ENCODE assay signal across 14 cellular contexts in genomic region chr2:166197446-166197845, GRCh38.
DNase-seq lines count a peak whose midpoint lies in the region; ATAC-seq and TF ChIP-seq lines count a peak whose summit lies in the region.
"Had no signal": no experiment of that assay in that cellular context is flagged by ENCODE, and none has a peak within 500 bp of the region (broad histone marks: within the 10 kb centered on the region; RNA-seq: fewer than 3 reads in every experiment).

No MANE protein-coding gene starts in this region.

- H3K79me1 ChIP-seq in mesenchymal stem cell (replicated peaks; ENCODE audit: low read length, poor library complexity, severe bottlenecking) = no peaks in the 10 kb centered on the region

- H3K4me1 ChIP-seq in fibroblast of lung (ENCODE audit: control insufficient read depth, extremely low read depth, insufficient read depth, low read length) (no peaks in the 10 kb centered on the region), mesenchymal stem cell (ENCODE audit: control insufficient read depth, insufficient read depth, low read depth, low read length) (no peaks in the 10 kb centered on the region)

- no peak overlapping the region for H3K4me2 ChIP-seq in fibroblast of lung (ENCODE audit: extremely low read depth, insufficient read depth, low read length)
- no peak overlapping the region for H3K4me2 ChIP-seq in mesenchymal stem cell (ENCODE audit: low read length, poor library complexity, severe bottlenecking)

- H3K4me1 Mint-ChIP-seq in WTC11 = no peaks in the 10 kb centered on the region
- H3K4me1 Mint-ChIP-seq: H9 had no signal

- H3K4me3 Mint-ChIP-seq in WTC11 = no peak overlapping the region
- H3K4me3 Mint-ChIP-seq: H9 had no signal

- no peak overlapping the region for H2AK5ac ChIP-seq in mesenchymal stem cell (ENCODE audit: low read length, severe bottlenecking)

- CTCF ChIA-PET in WTC11 (lab: Charles Lee) = no interaction called here

- H3K9me3 ChIP-seq in fibroblast of lung (ENCODE audit: control insufficient read depth, insufficient read depth, low read depth, low read length) (no peaks in the 10 kb centered on the region), mesenchymal stem cell (ENCODE audit: control insufficient read depth, low read length) (no peaks in the 10 kb centered on the region)

- H3K23ac ChIP-seq in mesenchymal stem cell (ENCODE audit: low read length in 2 of 2) = no peak overlapping the region

- TF ChIP-seq CTCF in WTC11 (IDR thresholded peaks at IDR 0.05) (no peak), fibroblast of lung (conservative IDR thresholded peaks at IDR 0.05 in 1 of 2, IDR thresholded peaks at IDR 0.05 in 1 of 2; ENCODE audit: low read depth in 1 of 2, low read length in 2 of 2) (no peak)

- POLR2A ChIA-PET in WTC11 (lab: Charles Lee) = no interaction called here

- H2BK5ac ChIP-seq in mesenchymal stem cell (ENCODE audit: low read depth, low read length, poor library complexity, severe bottlenecking) = no peak overlapping the region

- H2BK12ac ChIP-seq in mesenchymal stem cell (ENCODE audit: low read length in 2 of 2) = no peak overlapping the region

- DNase-seq in HuH-7 (ENCODE audit: low spot score) = peak; percentile 40
- DNase-seq in WTC11 (ENCODE audit: low spot score) = no peak
- peak; percentile 27 to 55 for DNase-seq in fibroblast of lung (ENCODE audit: low read depth in 2 of 2)
- peak; percentile 5 for DNase-seq in mesenchymal stem cell
- DNase-seq in NCI-H1092 (lab: John Stamatoyannopoulos, UW) = no peak
- no peak for DNase-seq in NCI-H774 (lab: John Stamatoyannopoulos, UW)
- DNase-seq: ACHN, COR-L47, H9, KBM-7, NCI-H1048, NCI-H2081 treated with DMSO at 0.1 percent for 48 hours, NCI-H510A treated with DMSO at 0.1 percent for 48 hours had no signal

- H4K91ac ChIP-seq in mesenchymal stem cell (ENCODE audit: low read length) = no peak overlapping the region

- H3K27me3 ChIP-seq in fibroblast of lung (ENCODE audit: control insufficient read depth, insufficient read depth, low read length) = no peaks in the 10 kb centered on the region
- H3K27me3 ChIP-seq in mesenchymal stem cell (ENCODE audit: control insufficient read depth in 1 of 2, insufficient read depth in 1 of 2, low read length in 2 of 2) = no peaks in the 10 kb centered on the region

- no peaks in the 10 kb centered on the region for H3K79me2 ChIP-seq in fibroblast of lung (ENCODE audit: control insufficient read depth, insufficient read depth, low read length)

- H3K14ac ChIP-seq in mesenchymal stem cell (ENCODE audit: low read length in 2 of 2) = no peak overlapping the region

- WGBS in mesenchymal stem cell = 81% methylated on average over 2 of the region's 3 CpGs

- no peak overlapping the region for H2BK120ac ChIP-seq in mesenchymal stem cell (ENCODE audit: low read depth, low read length)

- no peak overlapping the region for H2AFZ ChIP-seq in fibroblast of lung (ENCODE audit: low read length)
- H2AFZ ChIP-seq in mesenchymal stem cell (ENCODE audit: low read depth, low read length) = no peak overlapping the region

- no peak for ATAC-seq in WTC11
- no peak for ATAC-seq in GM21367 (IDR thresholded peaks at IDR 0.05; ENCODE audit: unreplicated experiment)

- H4K20me1 ChIP-seq in fibroblast of lung (ENCODE audit: control insufficient read depth, extremely low read depth, insufficient read depth, low read length) = no peaks in the 10 kb centered on the region

- H2BK15ac ChIP-seq in mesenchymal stem cell (ENCODE audit: low read depth, poor library complexity, severe bottlenecking) = no peak overlapping the region

- no peak overlapping the region for H3K18ac ChIP-seq in mesenchymal stem cell (ENCODE audit: low read depth in 1 of 2, low read length in 2 of 2)

- H3K4ac ChIP-seq in mesenchymal stem cell (ENCODE audit: low read depth in 1 of 2, low read length in 2 of 2) = no peak overlapping the region

- H3K36me3 ChIP-seq in fibroblast of lung (ENCODE audit: control insufficient read depth, insufficient read depth, low read length) = no peaks in the 10 kb centered on the region
- no peaks in the 10 kb centered on the region for H3K36me3 ChIP-seq in mesenchymal stem cell (ENCODE audit: control insufficient read depth in 1 of 2, insufficient read depth in 2 of 2, low read depth in 1 of 2, low read length in 2 of 2)

- no peak overlapping the region for H4K8ac ChIP-seq in mesenchymal stem cell (ENCODE audit: low read length)

- H3K36me3 Mint-ChIP-seq in WTC11 = peaks cover 5% of the 10 kb centered on the region

- no peak overlapping the region for H3K9ac ChIP-seq in fibroblast of lung (ENCODE audit: insufficient read depth, low read length)
- H3K9ac ChIP-seq in mesenchymal stem cell (ENCODE audit: low read length) = no peak overlapping the region

- no peak overlapping the region for H3K27ac Mint-ChIP-seq in WTC11
- H3K27ac Mint-ChIP-seq: H9 had no signal

- no peaks in the 10 kb centered on the region for H3K27me3 Mint-ChIP-seq in WTC11 (ENCODE audit: low read depth)

- peaks cover 13% of the 10 kb centered on the region for H3K9me3 Mint-ChIP-seq in WTC11
- H3K9me3 Mint-ChIP-seq: H9 had no signal

- H3K4me3 ChIP-seq in fibroblast of lung (replicated peaks in 1 of 4; ENCODE audit: control extremely low read depth in 1 of 4, insufficient read depth in 1 of 4, low read depth in 3 of 4, low read length in 4 of 4) (no peak overlapping the region), mesenchymal stem cell (ENCODE audit: insufficient read depth in 1 of 2, low read depth in 1 of 2, low read length in 2 of 2) (no peak overlapping the region)

- H3K27ac ChIP-seq in fibroblast of lung (ENCODE audit: insufficient read depth, low read length) (no peak overlapping the region), mesenchymal stem cell (ENCODE audit: low read length, poor library complexity, severe bottlenecking) (no peak overlapping the region)

TF ChIP-seq in WTC11, 78 proteins besides CTCF, POLR2A, EP300 and RAD21:
- peak; percentile 44; the same call in 1 of the 2 replicates for TF ChIP-seq GABPB1 (CRISPR knock-in tag; IDR thresholded peaks at IDR 0.05)
- TF ChIP-seq GTF2I (CRISPR knock-in tag; conservative IDR thresholded peaks at IDR 0.05) = no peak
TF ChIP-seq in WTC11: peak in this region for 1.

Comparison
In these comparisons a context has a peak if more than half of its experiments do, and no peak if none do; other contexts are left out.
1. DNase-seq: peak in HuH-7 (single experiment), fibroblast of lung (2 of 2) and mesenchymal stem cell (single experiment); none in WTC11 (single experiment), NCI-H1092 (single experiment) and NCI-H774 (single experiment).